1 cellular context compared by ENCODE assay signal in genomic region chr16:57734925-57735754, GRCh38.
TF ChIP-seq lines count a peak whose summit lies in the region.

No MANE protein-coding gene starts in this region.

TF ChIP-seq in SK-N-SH, 30 proteins besides CTCF, POLR2A, EP300 and RAD21 (continued from another document):
- TF ChIP-seq, protein P1, sequence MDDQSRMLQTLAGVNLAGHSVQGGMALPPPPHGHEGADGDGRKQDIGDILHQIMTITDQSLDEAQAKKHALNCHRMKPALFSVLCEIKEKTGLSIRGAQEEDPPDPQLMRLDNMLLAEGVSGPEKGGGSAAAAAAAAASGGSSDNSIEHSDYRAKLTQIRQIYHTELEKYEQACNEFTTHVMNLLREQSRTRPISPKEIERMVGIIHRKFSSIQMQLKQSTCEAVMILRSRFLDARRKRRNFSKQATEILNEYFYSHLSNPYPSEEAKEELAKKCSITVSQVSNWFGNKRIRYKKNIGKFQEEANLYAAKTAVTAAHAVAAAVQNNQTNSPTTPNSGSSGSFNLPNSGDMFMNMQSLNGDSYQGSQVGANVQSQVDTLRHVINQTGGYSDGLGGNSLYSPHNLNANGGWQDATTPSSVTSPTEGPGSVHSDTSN (IDR thresholded peaks at IDR 0.05): peak; percentile 30; the same call in 1 of the 2 replicates
- TF ChIP-seq USF2 (IDR thresholded peaks at IDR 0.05; ENCODE audit: borderline replicate concordance, low read depth, low read length) (no peak), NFIC (IDR thresholded peaks at IDR 0.05; ENCODE audit: borderline replicate concordance) (no peak; the same call in 1 of the 2 replicates), TAF1 (IDR thresholded peaks at IDR 0.05; ENCODE audit: borderline replicate concordance, low read depth, low read length) (peak; percentile 52; the same call in 1 of the 2 replicates), EZH2phosphoT487 (IDR thresholded peaks at IDR 0.05; ENCODE audit: borderline replicate concordance, low read depth) (no peak), RCOR1 (IDR thresholded peaks at IDR 0.05; ENCODE audit: low read length) (no peak), MAX (IDR thresholded peaks at IDR 0.05; ENCODE audit: low read depth) (peak; percentile 17), CHD2 (IDR thresholded peaks at IDR 0.05; ENCODE audit: low read length, partially characterized antibody) (peak; percentile 96), MXI1 (IDR thresholded peaks at IDR 0.05; ENCODE audit: low read depth, low read length) (0 out of 2 replicates have a peak, but pooled peaks have one; percentile 10), RXRA (IDR thresholded peaks at IDR 0.05; ENCODE audit: borderline replicate concordance, low read depth) (no peak)
- TF ChIP-seq, protein P2, sequence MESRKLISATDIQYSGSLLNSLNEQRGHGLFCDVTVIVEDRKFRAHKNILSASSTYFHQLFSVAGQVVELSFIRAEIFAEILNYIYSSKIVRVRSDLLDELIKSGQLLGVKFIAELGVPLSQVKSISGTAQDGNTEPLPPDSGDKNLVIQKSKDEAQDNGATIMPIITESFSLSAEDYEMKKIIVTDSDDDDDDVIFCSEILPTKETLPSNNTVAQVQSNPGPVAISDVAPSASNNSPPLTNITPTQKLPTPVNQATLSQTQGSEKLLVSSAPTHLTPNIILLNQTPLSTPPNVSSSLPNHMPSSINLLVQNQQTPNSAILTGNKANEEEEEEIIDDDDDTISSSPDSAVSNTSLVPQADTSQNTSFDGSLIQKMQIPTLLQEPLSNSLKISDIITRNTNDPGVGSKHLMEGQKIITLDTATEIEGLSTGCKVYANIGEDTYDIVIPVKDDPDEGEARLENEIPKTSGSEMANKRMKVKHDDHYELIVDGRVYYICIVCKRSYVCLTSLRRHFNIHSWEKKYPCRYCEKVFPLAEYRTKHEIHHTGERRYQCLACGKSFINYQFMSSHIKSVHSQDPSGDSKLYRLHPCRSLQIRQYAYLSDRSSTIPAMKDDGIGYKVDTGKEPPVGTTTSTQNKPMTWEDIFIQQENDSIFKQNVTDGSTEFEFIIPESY (IDR thresholded peaks at IDR 0.05; ENCODE audit: borderline replicate concordance, low read depth): no peak
- TF ChIP-seq, protein P3, sequence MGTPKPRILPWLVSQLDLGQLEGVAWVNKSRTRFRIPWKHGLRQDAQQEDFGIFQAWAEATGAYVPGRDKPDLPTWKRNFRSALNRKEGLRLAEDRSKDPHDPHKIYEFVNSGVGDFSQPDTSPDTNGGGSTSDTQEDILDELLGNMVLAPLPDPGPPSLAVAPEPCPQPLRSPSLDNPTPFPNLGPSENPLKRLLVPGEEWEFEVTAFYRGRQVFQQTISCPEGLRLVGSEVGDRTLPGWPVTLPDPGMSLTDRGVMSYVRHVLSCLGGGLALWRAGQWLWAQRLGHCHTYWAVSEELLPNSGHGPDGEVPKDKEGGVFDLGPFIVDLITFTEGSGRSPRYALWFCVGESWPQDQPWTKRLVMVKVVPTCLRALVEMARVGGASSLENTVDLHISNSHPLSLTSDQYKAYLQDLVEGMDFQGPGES (IDR thresholded peaks at IDR 0.05; ENCODE audit: low read depth, low read length): peak; percentile 98
